ENCODE assay signal across 22 cellular contexts in genomic region chr7:112957901-112958300, GRCh38.
DNase-seq lines count a peak whose midpoint lies in the region; ATAC-seq and TF ChIP-seq lines count a peak whose summit lies in the region.
"Had no signal": no experiment of that assay in that cellular context is flagged by ENCODE, and none has a peak within 500 bp of the region (broad histone marks: within the 10 kb centered on the region; RNA-seq: fewer than 3 reads in every experiment).

No MANE protein-coding gene starts in this region.

- DNase-seq in left ventricle myocardium inferior (no peak), left ventricle myocardium superior (no peak), vagina (ENCODE audit: extremely low spot score in 2 of 2) (no peak)
- DNase-seq: 8988T; ACHN; BE2C; C1 segment of cervical spinal cord; CD4-positive, alpha-beta memory T cell; CD4-positive, CD25-positive, alpha-beta regulatory T cell; CD8-positive, alpha-beta memory T cell; COR-L47; DMS 273 treated with DMSO at 0.1 percent for 48 hours; DMS153; DMS53; DMS79; DND-41; EL; GDM1 had no signal

- H3K27me3 ChIP-seq in left ventricle myocardium inferior (ENCODE audit: low read depth) (no peaks in the 10 kb centered on the region), vagina (no peaks in the 10 kb centered on the region)
- H3K27me3 ChIP-seq: BE2C, BLaER1 had no signal

- H3K4me3 ChIP-seq in left ventricle myocardium inferior (no peak overlapping the region), vagina (no peak overlapping the region)
- H3K4me3 ChIP-seq: BLaER1, GM12878 had no signal

- H3K9me3 ChIP-seq in left ventricle myocardium inferior (replicated peaks) (no peaks in the 10 kb centered on the region), vagina (no peaks in the 10 kb centered on the region)
- H3K9me3 ChIP-seq: BE2C, BLaER1 had no signal

- intact Hi-C loops in left ventricle myocardium inferior (cut with micrococcal nuclease): no loop called here
- intact Hi-C loops in left ventricle myocardium superior (cut with micrococcal nuclease): no loop called here
- intact Hi-C loops in vagina (cut with DNase I): no loop called here

- H3K27ac ChIP-seq in left ventricle myocardium inferior (replicated peaks): peak overlapping the region; percentile 17
- peak overlapping the region; percentile 42 for H3K27ac ChIP-seq in VCaP
- H3K27ac ChIP-seq in vagina: no peak overlapping the region
- H3K27ac ChIP-seq: BLaER1 had no signal

- TF ChIP-seq CTCF in left ventricle myocardium inferior (IDR thresholded peaks at IDR 0.05; ENCODE audit: borderline replicate concordance) (no peak), VCaP (conservative IDR thresholded peaks at IDR 0.05) (no peak), vagina (IDR thresholded peaks at IDR 0.05) (no peak)

- H3K4me1 ChIP-seq in left ventricle myocardium inferior (peaks cover 18% of the 10 kb centered on the region), vagina (no peaks in the 10 kb centered on the region)
- H3K4me1 ChIP-seq: BE2C, BLaER1 had no signal

- TF ChIP-seq POLR2A in vagina (IDR thresholded peaks at IDR 0.05): no peak

- ATAC-seq in left ventricle myocardium superior: no peak
- ATAC-seq in HG03039 (IDR thresholded peaks at IDR 0.05; ENCODE audit: unreplicated experiment): no peak
- ATAC-seq: GM12878 had no signal

- H3K36me3 ChIP-seq in left ventricle myocardium inferior (peaks cover 25% of the 10 kb centered on the region), vagina (no peaks in the 10 kb centered on the region)
- H3K36me3 ChIP-seq: BE2C, BLaER1 had no signal
